ENCODE assay signal across 1 cellular context in genomic region chr15:69044899-69045298, GRCh38.
TF ChIP-seq lines count a peak whose summit lies in the region.

No MANE protein-coding gene starts in this region.

TF ChIP-seq in K562, 482 proteins besides CTCF, POLR2A, EP300 and RAD21 (continued from another document):
- TF ChIP-seq TRIM24 (IDR thresholded peaks at IDR 0.05) (0 out of 4 replicates have a peak, but pooled peaks of 1 of the 2 experiments have one; percentile 16), USF1 (CRISPR knock-in tag; IDR thresholded peaks at IDR 0.05) (no peak), PHF8 (IDR thresholded peaks at IDR 0.05; ENCODE audit: borderline replicate concordance, low read length) (no peak), ZNF655 (CRISPR knock-in tag; IDR thresholded peaks at IDR 0.05) (no peak), ID3 (CRISPR knock-in tag; IDR thresholded peaks at IDR 0.05) (no peak), ID3 (tag; IDR thresholded peaks at IDR 0.05) (no peak), CREB5 (CRISPR knock-in tag; IDR thresholded peaks at IDR 0.05) (no peak), SNAPC5 (CRISPR knock-in tag; IDR thresholded peaks at IDR 0.05) (no peak), CEBPB (tag; IDR thresholded peaks at IDR 0.05) (peak; percentile 80), ZNF764 (CRISPR knock-in tag; IDR thresholded peaks at IDR 0.05; ENCODE audit: low read depth) (no peak), SETDB1 (IDR thresholded peaks at IDR 0.05; ENCODE audit: low read length) (no peak), FOSL1 (tag; conservative IDR thresholded peaks at IDR 0.05) (peak; percentile 51; the same call in 1 of the 2 replicates), HNRNPUL1 (IDR thresholded peaks at IDR 0.05; ENCODE audit: low read length) (no peak), NR2C1 (IDR thresholded peaks at IDR 0.05) (no peak), NR2C1 (tag; IDR thresholded peaks at IDR 0.05) (no peak), RFX7 (CRISPR knock-in tag; IDR thresholded peaks at IDR 0.05) (no peak), MTA3 (IDR thresholded peaks at IDR 0.05; ENCODE audit: borderline replicate concordance) (no peak), ZFP91 (CRISPR knock-in tag; IDR thresholded peaks at IDR 0.05) (no peak), ZNF324 (CRISPR knock-in tag; IDR thresholded peaks at IDR 0.05) (no peak), NRF1 (conservative IDR thresholded peaks at IDR 0.05 in 1 of 2, IDR thresholded peaks at IDR 0.05 in 1 of 2) (no peak), EWSR1 (IDR thresholded peaks at IDR 0.05; ENCODE audit: borderline replicate concordance, low read depth, partially characterized antibody) (no peak), ZNF512 (tag; IDR thresholded peaks at IDR 0.05) (no peak), RBM14 (IDR thresholded peaks at IDR 0.05; ENCODE audit: borderline replicate concordance, insufficient read depth, low read depth, low read length) (no peak)
